In the genomic region with DNA sequence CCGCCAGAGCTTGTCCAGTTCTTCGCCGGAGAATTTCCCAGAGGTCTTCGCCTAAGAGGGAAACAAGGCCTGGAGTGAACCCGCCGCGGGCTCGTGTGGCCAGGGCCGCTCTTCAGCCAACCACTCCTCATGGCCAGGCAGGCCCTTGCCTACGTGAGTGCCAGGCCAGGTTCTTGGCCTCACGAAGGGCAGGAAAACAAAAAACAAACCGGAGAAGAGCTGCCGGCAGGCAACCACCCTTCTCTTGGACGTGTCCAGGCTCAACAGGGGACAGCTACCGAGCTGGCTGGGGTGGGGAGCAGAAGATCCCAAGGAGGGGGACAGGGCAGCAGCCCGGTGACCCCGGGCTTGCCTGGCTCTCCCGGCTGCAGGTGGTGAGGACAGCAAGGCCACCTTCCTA, we compare ENCODE assay signal across 23 cellular contexts. TPM values are rescaled to one million over a fixed set of nuclear protein-coding genes. Genes with fewer than 3 reads are reported as not detected.
DNase-seq lines count a peak whose midpoint lies in the region; ATAC-seq, FAIRE-seq and TF ChIP-seq lines count a peak whose summit lies in the region.
"Had no signal": no experiment of that assay in that cellular context is flagged by ENCODE, and none has a peak within 500 bp of the region (broad histone marks: within the 10 kb centered on the region; RNA-seq: fewer than 3 reads in every experiment).

No MANE protein-coding gene starts in this region.

- in situ Hi-C loops in HepG2 (cut with HindIII; ENCODE audit: extremely low pct_ligation_motif_present, low pct_unique_long_range_greater_than_20kb), result no loop called here

- WGBS in right lobe of liver (ENCODE audit: insufficient coverage, low coverage, low lambda C conversion rate, missing lambda C conversion rate), result 70% methylated on average over 2 of the region's 18 CpGs
- 96% methylated on average over 16 of the region's 18 CpGs for WGBS in HepG2 (ENCODE audit: low lambda C conversion rate)

- H3K36me3 Mint-ChIP-seq in activated naive CD8-positive, alpha-beta T cell treated with anti-CD3 and anti-CD28 coated beads, Interleukin-2, amount 10 ng/mL, durations not matched to agents 7 days and 5 days, result peaks cover 8% of the 10 kb centered on the region
- peaks cover 9% of the 10 kb centered on the region for H3K36me3 Mint-ChIP-seq in activated naive CD8-positive, alpha-beta T cell treated with anti-CD3 and anti-CD28 coated beads, Interleukin-2, amount 50 U/mL, for 24 hours (ENCODE audit: low read depth)

- H4K20me1 ChIP-seq in HepG2 (ENCODE audit: insufficient read depth, low read length), result no peaks in the 10 kb centered on the region

- intact Hi-C loops in right lobe of liver (cut with DNase I) (no loop called here), HepG2 (cut with micrococcal nuclease; ENCODE audit: unreplicated experiment) (no loop called here), mucosa of descending colon (cut with DNase I, micrococcal nuclease) (no loop called here)

- POLR2A ChIA-PET in activated naive CD8-positive, alpha-beta T cell treated with anti-CD3 and anti-CD28 coated beads, Interleukin-2, amount 10 ng/mL, durations not matched to agents 7 days and 5 days (lab: Charles Lee), result no interaction called here
- POLR2A ChIA-PET in HepG2 (lab: Yijun Ruan, JAX), result no interaction called here

- H3K4me1 Mint-ChIP-seq in activated naive CD8-positive, alpha-beta T cell treated with anti-CD3 and anti-CD28 coated beads, Interleukin-2, amount 10 ng/mL, durations not matched to agents 7 days and 5 days, result peaks cover 1% of the 10 kb centered on the region
- no peaks in the 10 kb centered on the region for H3K4me1 Mint-ChIP-seq in activated naive CD8-positive, alpha-beta T cell treated with anti-CD3 and anti-CD28 coated beads, Interleukin-2, amount 50 U/mL, for 24 hours

- BruUV-seq in HepG2 (replicated peaks; lab: Mats Ljungman, UMichigan), result no TSS peak

- no peak overlapping the region for H2AFZ ChIP-seq in HepG2 (ENCODE audit: low read length)

- H3K9me3 ChIP-seq in right lobe of liver (no peaks in the 10 kb centered on the region), HepG2 (ENCODE audit: low read length) (no peaks in the 10 kb centered on the region), mucosa of descending colon (no peaks in the 10 kb centered on the region)

- H3K9me3 Mint-ChIP-seq in activated naive CD8-positive, alpha-beta T cell treated with anti-CD3 and anti-CD28 coated beads, Interleukin-2, amount 10 ng/mL, durations not matched to agents 7 days and 5 days, result no peaks in the 10 kb centered on the region
- H3K9me3 Mint-ChIP-seq in activated naive CD8-positive, alpha-beta T cell treated with anti-CD3 and anti-CD28 coated beads, Interleukin-2, amount 50 U/mL, for 24 hours, result no peaks in the 10 kb centered on the region

- TF ChIP-seq POLR2A in right lobe of liver (IDR thresholded peaks at IDR 0.05) (no peak), HepG2 (IDR thresholded peaks at IDR 0.05; ENCODE audit: insufficient read depth in 1 of 2, low read depth in 2 of 2, low read length in 2 of 2) (no peak)

- TF ChIP-seq EP300 in HepG2 (IDR thresholded peaks at IDR 0.05; ENCODE audit: low read depth in 2 of 2, low read length in 2 of 2) (no peak), HepG2 (CRISPR knock-in tag; IDR thresholded peaks at IDR 0.05; ENCODE audit: borderline replicate concordance) (no peak)

- no peak overlapping the region for H3K27ac ChIP-seq in right lobe of liver
- H3K27ac ChIP-seq in HepG2 (ENCODE audit: extremely low read length, insufficient read depth, low read length), result no peak overlapping the region
- H3K27ac ChIP-seq: HL-60 had no signal

- no peaks in the 10 kb centered on the region for H3K4me1 ChIP-seq in right lobe of liver
- no peaks in the 10 kb centered on the region for H3K4me1 ChIP-seq in HepG2 (ENCODE audit: insufficient read depth, low read length)
- no peaks in the 10 kb centered on the region for H3K4me1 ChIP-seq in mucosa of descending colon (ENCODE audit: low read depth)

- no peak overlapping the region for H3K4me3 Mint-ChIP-seq in activated naive CD8-positive, alpha-beta T cell treated with anti-CD3 and anti-CD28 coated beads, Interleukin-2, amount 10 ng/mL, durations not matched to agents 7 days and 5 days
- no peak overlapping the region for H3K4me3 Mint-ChIP-seq in activated naive CD8-positive, alpha-beta T cell treated with anti-CD3 and anti-CD28 coated beads, Interleukin-2, amount 50 U/mL, for 24 hours

- DNase-seq in activated naive CD8-positive, alpha-beta T cell treated with anti-CD3 and anti-CD28 coated beads, Interleukin-2, amount 10 ng/mL, durations not matched to agents 7 days and 5 days, result peak; percentile 18
- DNase-seq in activated naive CD8-positive, alpha-beta T cell treated with anti-CD3 and anti-CD28 coated beads, Interleukin-2, amount 50 U/mL, for 24 hours, result no peak
- peak in 2 of 3 donors; percentile 13 to 27 for DNase-seq in right lobe of liver
- no peak for DNase-seq in HepG2 (ENCODE audit: low spot score)
- peak in 2 of 3 donors; percentile 8 to 23 for DNase-seq in mucosa of descending colon
- no peak for DNase-seq in foreskin melanocyte
- DNase-seq: DMS153; DND-41; NCI-H1048; NCI-H1417; NCI-H1694; NCI-H2029 treated with DMSO at 0.1 percent for 48 hours; NCI-H446 treated with DMSO at 0.1 percent for 48 hours; NCI-H526; NCI-H82; NK-92 treated with Interleukin-12 subunit alpha and Interleukin-12 subunit beta, amount 100 ng/mL, for 24 hours; PC-3; SHP77 treated with DMSO at 0.1 percent for 48 hours had no signal

- H3K36me3 ChIP-seq in right lobe of liver (peaks cover 0 to 82% (median 19%) of the 10 kb centered on the region in 4 donors), HepG2 (replicated peaks in 1 of 2; ENCODE audit: control insufficient read depth in 1 of 2, insufficient read depth in 2 of 2, low read length in 2 of 2) (peaks cover 44 to 80% of the 10 kb centered on the region in 2 experiments), mucosa of descending colon (ENCODE audit: low read depth) (peaks cover 22% of the 10 kb centered on the region)

- CTCF ChIA-PET in HepG2 (lab: Yijun Ruan, JAX; ENCODE audit: low intra/inter-chr PET ratio, low total read pairs), result no interaction called here

- H3K27me3 ChIP-seq in right lobe of liver, result no peaks in the 10 kb centered on the region
- no peaks in the 10 kb centered on the region for H3K27me3 ChIP-seq in HepG2 (ENCODE audit: control insufficient read depth in 1 of 2, insufficient read depth in 2 of 2, low read length in 2 of 2)

- H3K27ac Mint-ChIP-seq in activated naive CD8-positive, alpha-beta T cell treated with anti-CD3 and anti-CD28 coated beads, Interleukin-2, amount 10 ng/mL, durations not matched to agents 7 days and 5 days, result no peak overlapping the region
- no peak overlapping the region for H3K27ac Mint-ChIP-seq in activated naive CD8-positive, alpha-beta T cell treated with anti-CD3 and anti-CD28 coated beads, Interleukin-2, amount 50 U/mL, for 24 hours

- FAIRE-seq in HepG2 (lab: Jason Lieb, UNC), result no peak

- ATAC-seq in activated naive CD8-positive, alpha-beta T cell treated with anti-CD3 and anti-CD28 coated beads, Interleukin-2, amount 10 ng/mL, durations not matched to agents 7 days and 5 days (ENCODE audit: low read depth), result no peak
- ATAC-seq in activated naive CD8-positive, alpha-beta T cell treated with anti-CD3 and anti-CD28 coated beads, Interleukin-2, amount 50 U/mL, for 24 hours, result no peak
- ATAC-seq in right lobe of liver (no peak), HepG2 (no peak), mucosa of descending colon (no peak), HG02610 (IDR thresholded peaks at IDR 0.05; ENCODE audit: unreplicated experiment) (no peak)
- ATAC-seq: HCT116, PC-3 had no signal

- H3K4me3 ChIP-seq in right lobe of liver (no peak overlapping the region), HepG2 (replicated peaks in 1 of 3; ENCODE audit: insufficient read depth in 1 of 3, low read depth in 2 of 3, low read length in 3 of 3) (no peak overlapping the region), mucosa of descending colon (no peak overlapping the region)

- no peak for TF ChIP-seq RAD21 in HepG2 (CRISPR knock-in tag; IDR thresholded peaks at IDR 0.05)

- no peak overlapping the region for H3K9ac ChIP-seq in HepG2 (ENCODE audit: insufficient read depth, low read depth, low read length)

- no peak overlapping the region for H3K4me2 ChIP-seq in HepG2 (ENCODE audit: low read depth, low read length)

- H3K79me2 ChIP-seq in HepG2 (ENCODE audit: insufficient read depth, low read length), result no peaks in the 10 kb centered on the region

- no peaks in the 10 kb centered on the region for H3K27me3 Mint-ChIP-seq in activated naive CD8-positive, alpha-beta T cell treated with anti-CD3 and anti-CD28 coated beads, Interleukin-2, amount 10 ng/mL, durations not matched to agents 7 days and 5 days
- no peaks in the 10 kb centered on the region for H3K27me3 Mint-ChIP-seq in activated naive CD8-positive, alpha-beta T cell treated with anti-CD3 and anti-CD28 coated beads, Interleukin-2, amount 50 U/mL, for 24 hours

- TF ChIP-seq CTCF in right lobe of liver (IDR thresholded peaks at IDR 0.05) (no peak), HepG2 (CRISPR knock-in tag; IDR thresholded peaks at IDR 0.05) (no peak), mucosa of descending colon (IDR thresholded peaks at IDR 0.05) (no peak)

RNA-seq across cellular contexts. Expression of a gene that starts 13.3 kb away (rescaled TPM):
- 10 to 100 TPM; 73.1 to 76.6 TPM for total RNA-seq in activated naive CD8-positive, alpha-beta T cell treated with anti-CD3 and anti-CD28 coated beads, Interleukin-2, amount 10 ng/mL, durations not matched to agents 7 days and 5 days
- 100 to 1,000 TPM in 1 of 6 experiments, 10 to 100 TPM in 5; 63.4 to 108 (median 85.3) TPM for total RNA-seq in right lobe of liver
- total RNA-seq in HepG2 (2016; rRNA removed; fragmentation: Illumina TruSeq; extraction: Trizol), result 81.5 and 191 TPM in 2 replicates
- total RNA-seq in HepG2 (2016; cell fraction: cytosol; rRNA removed; fragmentation: Illumina TruSeq; extraction: Trizol; ENCODE audit: low read depth), result 13.6 and 13.8 TPM in 2 replicates
- 74.4 and 198 TPM in 2 replicates for total RNA-seq in HepG2 (2016; cell fraction: insoluble cytoplasmic fraction; rRNA removed; fragmentation: Illumina TruSeq; extraction: Trizol)
- 21.2 and 25.2 TPM in 2 replicates for total RNA-seq in HepG2 (2016; cell fraction: membrane; rRNA removed; fragmentation: Illumina TruSeq; extraction: Trizol)
- total RNA-seq in HepG2 (2016; cell fraction: nucleus; rRNA removed; fragmentation: Illumina TruSeq; extraction: Trizol), result 143 and 170 TPM in 2 replicates
- polyA plus RNA-seq in HepG2 (2011; rRNA removed), result 153 and 176 TPM in 2 replicates
- 149 and 180 TPM in 2 replicates for polyA plus RNA-seq in HepG2 (2011; cell fraction: cytosol; rRNA removed)
- polyA plus RNA-seq in HepG2 (2011; cell fraction: nucleus; rRNA removed), result 95.3 and 103 TPM in 2 replicates
- 118 TPM in 2 replicates for polyA plus RNA-seq in HepG2 (2012)
- 23.9 and 25.8 TPM in 2 replicates for polyA plus RNA-seq in HepG2 (2016; cell fraction: cytosol; fragmentation: Illumina TruSeq; extraction: Trizol; ENCODE audit: low read depth)
- 64.4 and 77.4 TPM in 2 replicates for polyA plus RNA-seq in HepG2 (2016; cell fraction: insoluble cytoplasmic fraction; fragmentation: Illumina TruSeq; extraction: Trizol; ENCODE audit: low read depth)
- polyA plus RNA-seq in HepG2 (2016; cell fraction: membrane; fragmentation: Illumina TruSeq; extraction: Trizol; ENCODE audit: low read depth), result 25.2 and 31.6 TPM in 2 replicates
- 270 and 284 TPM in 2 replicates for polyA plus RNA-seq in HepG2 (2016; cell fraction: nucleus; fragmentation: Illumina TruSeq; extraction: Trizol; ENCODE audit: insufficient read depth, low read depth)
- 32.2 and 52.3 TPM in 2 replicates for polyA minus RNA-seq in HepG2 (2011; rRNA and poly(A)+ RNA removed; ENCODE audit: low replicate concordance)
- polyA minus RNA-seq in HepG2 (2011; cell fraction: cytosol; rRNA and poly(A)+ RNA removed), result 53.1 and 54.6 TPM in 2 replicates
- 24.3 and 25.0 TPM in 2 replicates for polyA minus RNA-seq in HepG2 (2011; cell fraction: nucleus; rRNA and poly(A)+ RNA removed)
- total RNA-seq in mucosa of descending colon, result 100 to 1,000 TPM; 109 to 139 (median 137) TPM

RNA-seq across cellular contexts. Expression of a gene that starts 55.8 kb away (rescaled TPM):
- not detected for total RNA-seq in activated naive CD8-positive, alpha-beta T cell treated with anti-CD3 and anti-CD28 coated beads, Interleukin-2, amount 10 ng/mL, durations not matched to agents 7 days and 5 days
- total RNA-seq in right lobe of liver (1 to 10 TPM in 4 of 6 experiments, under 1 TPM in 2; 0.73 to 2.4 (median 1.5) TPM), HepG2 (2016; rRNA removed; fragmentation: Illumina TruSeq; extraction: Trizol) (0.07 TPM in 1 of 2 replicates, not detected in the other), mucosa of descending colon (under 1 TPM; 0.28 to 0.61 (median 0.39) TPM)
- total RNA-seq in HepG2 (2016; cell fraction: cytosol; rRNA removed; fragmentation: Illumina TruSeq; extraction: Trizol; ENCODE audit: low read depth), result not detected in 2 replicates
- total RNA-seq in HepG2 (2016; cell fraction: insoluble cytoplasmic fraction; rRNA removed; fragmentation: Illumina TruSeq; extraction: Trizol), result 0.04 TPM in 1 of 2 replicates, not detected in the other
- total RNA-seq in HepG2 (2016; cell fraction: membrane; rRNA removed; fragmentation: Illumina TruSeq; extraction: Trizol), result 0.06 TPM in 1 of 2 replicates, not detected in the other
- not detected in 2 replicates for total RNA-seq in HepG2 (2016; cell fraction: nucleus; rRNA removed; fragmentation: Illumina TruSeq; extraction: Trizol)
- polyA plus RNA-seq in HepG2 (2011; rRNA removed), result 0.03 and 0.05 TPM in 2 replicates
- polyA plus RNA-seq in HepG2 (2011; cell fraction: cytosol; rRNA removed), result 0.05 and 0.08 TPM in 2 replicates
- 0.26 and 0.32 TPM in 2 replicates for polyA plus RNA-seq in HepG2 (2011; cell fraction: nucleus; rRNA removed)
- polyA plus RNA-seq in HepG2 (2012), result not detected in 2 replicates
- polyA plus RNA-seq in HepG2 (2016; cell fraction: cytosol; fragmentation: Illumina TruSeq; extraction: Trizol; ENCODE audit: low read depth), result not detected in 2 replicates
- 0.19 TPM in 1 of 2 replicates, not detected in the other for polyA plus RNA-seq in HepG2 (2016; cell fraction: insoluble cytoplasmic fraction; fragmentation: Illumina TruSeq; extraction: Trizol; ENCODE audit: low read depth)
- polyA plus RNA-seq in HepG2 (2016; cell fraction: membrane; fragmentation: Illumina TruSeq; extraction: Trizol; ENCODE audit: low read depth), result not detected in 2 replicates
- not detected in 2 replicates for polyA plus RNA-seq in HepG2 (2016; cell fraction: nucleus; fragmentation: Illumina TruSeq; extraction: Trizol; ENCODE audit: insufficient read depth, low read depth)
- polyA minus RNA-seq in HepG2 (2011; rRNA and poly(A)+ RNA removed; ENCODE audit: low replicate concordance), result 0.38 TPM in 1 of 2 replicates, not detected in the other
- not detected in 2 replicates for polyA minus RNA-seq in HepG2 (2011; cell fraction: cytosol; rRNA and poly(A)+ RNA removed)
- polyA minus RNA-seq in HepG2 (2011; cell fraction: nucleus; rRNA and poly(A)+ RNA removed), result not detected in 2 replicates
- total RNA-seq: RPMI7951 had no signal
- polyA plus RNA-seq: BJ had no signal

Comparison
In these comparisons a context has a peak if more than half of its experiments do, and no peak if none do; other contexts are left out.
1. DNase-seq: peak in activated naive CD8-positive, alpha-beta T cell treated with anti-CD3 and anti-CD28 coated beads, Interleukin-2, amount 10 ng/mL, durations not matched to agents 7 days and 5 days (single experiment), right lobe of liver (2 of 3) and mucosa of descending colon (2 of 3); none in activated naive CD8-positive, alpha-beta T cell treated with anti-CD3 and anti-CD28 coated beads, Interleukin-2, amount 50 U/mL, for 24 hours (single experiment), HepG2 (single experiment) and foreskin melanocyte (single experiment).